ENCODE assay signal across 24 cellular contexts in the genomic region with DNA sequence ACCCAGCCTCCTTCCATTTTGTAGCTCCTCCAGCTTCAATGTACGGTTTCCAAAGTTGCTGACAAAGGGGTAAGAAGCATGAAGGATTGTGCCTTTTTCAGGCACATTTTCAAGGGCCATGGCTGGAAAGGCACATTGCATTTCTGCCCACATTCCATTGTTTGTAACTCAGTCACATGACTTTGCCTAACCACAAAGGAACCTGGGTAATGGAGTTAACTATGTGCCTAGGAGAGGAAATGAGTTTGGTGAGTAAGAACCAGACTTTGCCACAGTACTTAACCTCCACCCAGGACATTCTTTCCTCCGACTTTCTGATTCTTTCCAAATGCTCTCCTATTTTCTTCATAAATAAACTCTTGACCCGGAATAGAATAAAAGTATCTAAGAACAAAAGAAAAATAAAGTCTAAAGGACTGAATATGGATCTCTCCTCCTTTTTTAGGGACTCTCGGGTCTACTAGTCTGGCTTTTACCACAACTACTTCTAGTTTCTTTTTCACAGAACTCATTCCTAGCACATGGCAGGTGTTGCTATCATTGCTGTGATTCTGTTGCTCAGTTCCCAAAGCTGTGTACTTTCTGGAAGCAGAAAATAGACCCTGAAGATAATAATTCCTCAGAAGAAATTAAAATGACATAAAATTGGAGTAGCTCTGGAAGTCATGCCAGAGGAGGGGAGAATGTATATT.
DNase-seq lines count a peak whose midpoint lies in the region; ATAC-seq, FAIRE-seq and TF ChIP-seq lines count a peak whose summit lies in the region.
"Had no signal": no experiment of that assay in that cellular context is flagged by ENCODE, and none has a peak within 500 bp of the region (broad histone marks: within the 10 kb centered on the region; RNA-seq: fewer than 3 reads in every experiment).

No MANE protein-coding gene starts in this region.

- FAIRE-seq in GM12878 (lab: Jason Lieb, UNC): no peak
- FAIRE-seq in urothelium cell line (lab: Jason Lieb, UNC): no peak
- FAIRE-seq: colon, GM18507, HTR-8/SVneo had no signal

- no peak overlapping the region for H3K9ac ChIP-seq in GM12878 (ENCODE audit: control insufficient read depth, insufficient read depth, low read length)

- no peak for TF ChIP-seq POLR2A in GM12878 (IDR thresholded peaks at IDR 0.05; ENCODE audit: low read depth, low read length)

- TF ChIP-seq CTCF in GM12878 (IDR thresholded peaks at IDR 0.05 in 2 of 3, conservative IDR thresholded peaks at IDR 0.05 in 1 of 3; ENCODE audit: control insufficient read depth in 2 of 3, extremely low read depth in 1 of 3, insufficient read depth in 1 of 3, low read depth in 3 of 3, low read length in 3 of 3): no peak

- WGBS in GM12878 (ENCODE audit: insufficient coverage, insufficient replicate concordance, low lambda C conversion rate, missing lambda C conversion rate): 2% methylated on average over 4 of the region's 4 CpGs

- no peak for TF ChIP-seq EP300 in GM12878 (IDR thresholded peaks at IDR 0.05; ENCODE audit: borderline replicate concordance in 1 of 2, control insufficient read depth in 1 of 2, low read depth in 2 of 2, low read length in 2 of 2)

- H3K79me2 ChIP-seq in GM12878 (ENCODE audit: control insufficient read depth, insufficient read depth, low read length): no peaks in the 10 kb centered on the region

- no peaks in the 10 kb centered on the region for H4K20me1 ChIP-seq in GM12878 (ENCODE audit: control insufficient read depth, insufficient read depth)

- H3K27ac ChIP-seq in GM12878 (ENCODE audit: control insufficient read depth, insufficient read depth): no peak overlapping the region
- H3K27ac ChIP-seq: body of pancreas, RWPE1 had no signal

- RAD21 ChIA-PET in GM12878 (lab: Charles Lee; ENCODE audit: unreplicated experiment): no interaction called here

- in situ Hi-C loops in GM12878 (cut with MboI): no loop called here

- no peak for ATAC-seq in GM12878
- ATAC-seq: activated CD4-positive, CD25-positive, alpha-beta regulatory T cell treated with anti-CD3 and anti-CD28 coated beads, Interleukin-2, amount 50 U/mL, for 24 hours; body of pancreas; left lobe of liver; SK-N-SH treated with all-trans-retinoic acid at 6 μM for 48 hours; stimulated activated naive CD8-positive, alpha-beta T cell treated with anti-CD3 and anti-CD28 coated beads, Interleukin-15, amount 100 ng/mL, for 72 hours had no signal

- 0 out of 2 replicates have a peak overlapping the region, but pooled peaks have one; percentile 2 for H3K4me2 ChIP-seq in GM12878 (ENCODE audit: control insufficient read depth, insufficient read depth)

- H3K4me1 ChIP-seq in GM12878 (ENCODE audit: control insufficient read depth, insufficient read depth, low read length): no peaks in the 10 kb centered on the region
- H3K4me1 ChIP-seq in neuron (ENCODE audit: insufficient read depth, low read length): no peaks in the 10 kb centered on the region
- H3K4me1 ChIP-seq: body of pancreas had no signal

- H3K9me3 ChIP-seq in GM12878 (replicated peaks; ENCODE audit: control insufficient read depth, insufficient read depth, low read length) (no peaks in the 10 kb centered on the region), neuron (ENCODE audit: low read length) (no peaks in the 10 kb centered on the region)
- H3K9me3 ChIP-seq: body of pancreas had no signal

- H3K36me3 ChIP-seq in GM12878 (ENCODE audit: control insufficient read depth in 2 of 2, insufficient read depth in 2 of 2, low read length in 1 of 2) (no peaks in the 10 kb centered on the region), neuron (ENCODE audit: insufficient read depth, low read length) (no peaks in the 10 kb centered on the region)

- no peak for TF ChIP-seq RAD21 in GM12878 (IDR thresholded peaks at IDR 0.05; ENCODE audit: insufficient read depth, low read depth, low read length)

- no peak overlapping the region for H3K4me3 ChIP-seq in Jurkat, Clone E6-1 (ENCODE audit: low read length)
- H3K4me3 ChIP-seq in GM12878 (no peak overlapping the region), neuron (ENCODE audit: low read length) (no peak overlapping the region)
- H3K4me3 ChIP-seq: body of pancreas had no signal

- no peaks in the 10 kb centered on the region; a peak in 2 of 4 replicates for H3K27me3 ChIP-seq in GM12878 (replicated peaks in 1 of 2; ENCODE audit: control insufficient read depth in 2 of 2, insufficient read depth in 2 of 2, low read length in 1 of 2)
- H3K27me3 ChIP-seq in neuron (ENCODE audit: insufficient read depth, low read length): no peaks in the 10 kb centered on the region
- H3K27me3 ChIP-seq: body of pancreas had no signal

- BruUV-seq in GM12878 (replicated peaks; lab: Mats Ljungman, UMichigan): no TSS peak

- POLR2A ChIA-PET in GM12878 (lab: Charles Lee): no interaction called here

- DNase-seq in ELR (ENCODE audit: low read depth) (peak; percentile 2), GM12878 (ENCODE audit: low read depth, low spot score) (no peak), activated gamma-delta T cell treated with Interleukin-2 at 50 U/mL for 16 hours (no peak), urothelium cell line (ENCODE audit: low spot score) (no peak), C1 segment of cervical spinal cord (lab: John Stamatoyannopoulos, UW) (no peak)
- DNase-seq in Jurkat, Clone E6-1 (ENCODE audit: low read depth, low spot score): peak; percentile 8
- no peak for DNase-seq in stimulated activated CD4-positive, alpha-beta T cell treated with anti-CD3 and anti-CD28 coated beads, Interleukin-4, amount 100 ng/mL, for 4 hours
- DNase-seq: activated naive CD8-positive, alpha-beta T cell treated with anti-CD3 and anti-CD28 coated beads for 36 hours; body of pancreas; DMS79; NCI-H1417; NCI-H510A; stimulated activated CD4-positive, alpha-beta T cell treated with anti-CD3 and anti-CD28 coated beads, Interleukin-4, amount 100 ng/mL, for 1 hour; stimulated activated naive CD8-positive, alpha-beta T cell treated with anti-CD3 and anti-CD28 coated beads, Interleukin-15, amount 100 ng/mL, for 72 hours; T-helper 9 cell; trophoblast cell had no signal

- CTCF ChIA-PET in GM12878 (lab: Yijun Ruan, JAX): interaction anchor here (1.1 to 2.1 kb wide), 3 partner anchors 11 to 407 kb away, joined by 3 to 7 read pairs (median 4); no protein-coding TSS in a partner anchor

- SMC1A ChIA-PET in GM12878 (lab: Charles Lee; ENCODE audit: uncharacterized antibody, unreplicated experiment): interaction anchor here (0.8 to 1.3 kb wide), 3 partner anchors 13 to 407 kb away, joined by 3 to 5 read pairs (median 3); no protein-coding TSS in a partner anchor

- no peak overlapping the region for H2AFZ ChIP-seq in GM12878 (ENCODE audit: control insufficient read depth, low read depth, low read length)
- H2AFZ ChIP-seq in neuron (ENCODE audit: low read depth, low read length): peak overlapping the region; percentile 10

- intact Hi-C loops in GM12878 (cut with micrococcal nuclease; ENCODE audit: unreplicated experiment): no loop called here

TF ChIP-seq in GM12878, 131 proteins besides CTCF, POLR2A, EP300 and RAD21 (continues in another document):
- no peak for TF ChIP-seq ZNF384 (IDR thresholded peaks at IDR 0.05; ENCODE audit: borderline replicate concordance, low read depth, low read length)
- TF ChIP-seq, protein P1, sequence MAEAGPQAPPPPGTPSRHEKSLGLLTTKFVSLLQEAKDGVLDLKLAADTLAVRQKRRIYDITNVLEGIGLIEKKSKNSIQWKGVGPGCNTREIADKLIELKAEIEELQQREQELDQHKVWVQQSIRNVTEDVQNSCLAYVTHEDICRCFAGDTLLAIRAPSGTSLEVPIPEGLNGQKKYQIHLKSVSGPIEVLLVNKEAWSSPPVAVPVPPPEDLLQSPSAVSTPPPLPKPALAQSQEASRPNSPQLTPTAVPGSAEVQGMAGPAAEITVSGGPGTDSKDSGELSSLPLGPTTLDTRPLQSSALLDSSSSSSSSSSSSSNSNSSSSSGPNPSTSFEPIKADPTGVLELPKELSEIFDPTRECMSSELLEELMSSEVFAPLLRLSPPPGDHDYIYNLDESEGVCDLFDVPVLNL (IDR thresholded peaks at IDR 0.05; ENCODE audit: low read depth, low read length): no peak
- TF ChIP-seq, protein P2, sequence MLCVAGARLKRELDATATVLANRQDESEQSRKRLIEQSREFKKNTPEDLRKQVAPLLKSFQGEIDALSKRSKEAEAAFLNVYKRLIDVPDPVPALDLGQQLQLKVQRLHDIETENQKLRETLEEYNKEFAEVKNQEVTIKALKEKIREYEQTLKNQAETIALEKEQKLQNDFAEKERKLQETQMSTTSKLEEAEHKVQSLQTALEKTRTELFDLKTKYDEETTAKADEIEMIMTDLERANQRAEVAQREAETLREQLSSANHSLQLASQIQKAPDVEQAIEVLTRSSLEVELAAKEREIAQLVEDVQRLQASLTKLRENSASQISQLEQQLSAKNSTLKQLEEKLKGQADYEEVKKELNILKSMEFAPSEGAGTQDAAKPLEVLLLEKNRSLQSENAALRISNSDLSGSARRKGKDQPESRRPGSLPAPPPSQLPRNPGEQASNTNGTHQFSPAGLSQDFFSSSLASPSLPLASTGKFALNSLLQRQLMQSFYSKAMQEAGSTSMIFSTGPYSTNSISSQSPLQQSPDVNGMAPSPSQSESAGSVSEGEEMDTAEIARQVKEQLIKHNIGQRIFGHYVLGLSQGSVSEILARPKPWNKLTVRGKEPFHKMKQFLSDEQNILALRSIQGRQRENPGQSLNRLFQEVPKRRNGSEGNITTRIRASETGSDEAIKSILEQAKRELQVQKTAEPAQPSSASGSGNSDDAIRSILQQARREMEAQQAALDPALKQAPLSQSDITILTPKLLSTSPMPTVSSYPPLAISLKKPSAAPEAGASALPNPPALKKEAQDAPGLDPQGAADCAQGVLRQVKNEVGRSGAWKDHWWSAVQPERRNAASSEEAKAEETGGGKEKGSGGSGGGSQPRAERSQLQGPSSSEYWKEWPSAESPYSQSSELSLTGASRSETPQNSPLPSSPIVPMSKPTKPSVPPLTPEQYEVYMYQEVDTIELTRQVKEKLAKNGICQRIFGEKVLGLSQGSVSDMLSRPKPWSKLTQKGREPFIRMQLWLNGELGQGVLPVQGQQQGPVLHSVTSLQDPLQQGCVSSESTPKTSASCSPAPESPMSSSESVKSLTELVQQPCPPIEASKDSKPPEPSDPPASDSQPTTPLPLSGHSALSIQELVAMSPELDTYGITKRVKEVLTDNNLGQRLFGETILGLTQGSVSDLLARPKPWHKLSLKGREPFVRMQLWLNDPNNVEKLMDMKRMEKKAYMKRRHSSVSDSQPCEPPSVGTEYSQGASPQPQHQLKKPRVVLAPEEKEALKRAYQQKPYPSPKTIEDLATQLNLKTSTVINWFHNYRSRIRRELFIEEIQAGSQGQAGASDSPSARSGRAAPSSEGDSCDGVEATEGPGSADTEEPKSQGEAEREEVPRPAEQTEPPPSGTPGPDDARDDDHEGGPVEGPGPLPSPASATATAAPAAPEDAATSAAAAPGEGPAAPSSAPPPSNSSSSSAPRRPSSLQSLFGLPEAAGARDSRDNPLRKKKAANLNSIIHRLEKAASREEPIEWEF (IDR thresholded peaks at IDR 0.05; ENCODE audit: insufficient replicate concordance, low read depth, low read length): no peak
- TF ChIP-seq SUZ12 (IDR thresholded peaks at IDR 0.05; ENCODE audit: unreplicated experiment): no peak
- no peak for TF ChIP-seq BRCA1 (IDR thresholded peaks at IDR 0.05; ENCODE audit: low read depth, low read length)

Comparison
In these comparisons a context has a peak if more than half of its experiments do, and no peak if none do; other contexts are left out.
1. DNase-seq: peak in ELR (single experiment) and Jurkat, Clone E6-1 (single experiment); none in GM12878 (single experiment), stimulated activated CD4-positive, alpha-beta T cell treated with anti-CD3 and anti-CD28 coated beads, Interleukin-4, amount 100 ng/mL, for 4 hours (0 of 2), activated gamma-delta T cell treated with Interleukin-2 at 50 U/mL for 16 hours (single experiment), urothelium cell line (single experiment) and C1 segment of cervical spinal cord (0 of 14).